In genomic region chr6:12010635-12011275, GRCh38 we compare ENCODE assay signal across 8 cellular contexts. TPM values are rescaled to one million over a fixed set of nuclear protein-coding genes. Genes with fewer than 3 reads are reported as not detected.
DNase-seq lines count a peak whose midpoint lies in the region; ATAC-seq and TF ChIP-seq lines count a peak whose summit lies in the region.

No MANE protein-coding gene starts in this region.

- H3K4me3 Mint-ChIP-seq in CD4-positive, CD25-positive, alpha-beta regulatory T cell, result peak overlapping the region; percentile 92 to 100 (median 95)
- H3K4me3 Mint-ChIP-seq in activated T-helper 2 cell treated with anti-CD3 and anti-CD28 coated beads, Interferon-gamma antibody, Interleukin-2, Interleukin-4, amounts not matched to agents 10 μg/mL and 5 μg/mL and 100 μg/mL, durations not matched to agents 14 hours and 24 hours and 36 hours (ENCODE audit: low read depth), result peak overlapping the region; percentile 96

- no peak for DNase-seq in CD4-positive, CD25-positive, alpha-beta regulatory T cell
- DNase-seq in NCI-H2227 (lab: John Stamatoyannopoulos, UW; ENCODE audit: unreplicated experiment) (peak; percentile 84), heart right ventricle (peak; percentile 69 to 84), psoas muscle (peak; percentile 74 to 85), OCI-M2 (lab: John Stamatoyannopoulos, UW; ENCODE audit: unreplicated experiment) (no peak)
- no peak for DNase-seq in activated T-helper 2 cell treated with anti-CD3 and anti-CD28 coated beads, Interferon-gamma antibody, Interleukin-2, Interleukin-4, amounts not matched to agents 10 μg/mL and 5 μg/mL and 100 μg/mL, durations not matched to agents 14 hours and 24 hours and 36 hours (ENCODE audit: low spot score)

- H3K36me3 ChIP-seq in CD4-positive, CD25-positive, alpha-beta regulatory T cell (ENCODE audit: control insufficient read depth, insufficient read depth, low read length), result peaks cover 10% of the 10 kb centered on the region
- H3K36me3 ChIP-seq in heart right ventricle, result peaks cover 0 to 7% (median 0%) of the 10 kb centered on the region in 9 donors
- H3K36me3 ChIP-seq in psoas muscle (ENCODE audit: insufficient read depth in 1 of 2, low read depth in 1 of 2), result peaks cover 0 to 4% of the 10 kb centered on the region in 2 donors

- H3K27me3 ChIP-seq in CD4-positive, CD25-positive, alpha-beta regulatory T cell (ENCODE audit: control insufficient read depth, insufficient read depth, low read length), result no peaks in the 10 kb centered on the region
- H3K27me3 ChIP-seq in heart right ventricle (no peaks in the 10 kb centered on the region), psoas muscle (ENCODE audit: insufficient read depth in 3 of 3, low read length in 2 of 3) (no peaks in the 10 kb centered on the region)

- intact Hi-C loops in activated T-helper 2 cell treated with anti-CD3 and anti-CD28 coated beads, Interferon-gamma antibody, Interleukin-2, Interleukin-4, amounts not matched to agents 10 μg/mL and 5 μg/mL and 100 μg/mL, durations not matched to agents 14 hours and 24 hours and 36 hours (cut with micrococcal nuclease), result loop anchor here (1.0 to 5.0 kb wide), 5 partner anchors 33 to 281 kb away; no protein-coding TSS in a partner anchor
- intact Hi-C loops in heart right ventricle (cut with DNase I) (loop anchor here in 5 of 10 donors (2.0 to 10.0 kb wide), 5 partner anchors 238 to 360 kb away; no protein-coding TSS in a partner anchor), psoas muscle (cut with DNase I) (loop anchor here in 1 of 2 donors (10.0 kb wide), 1 partner anchor 306 kb away; no protein-coding TSS in a partner anchor)

- H3K27ac Mint-ChIP-seq in CD4-positive, CD25-positive, alpha-beta regulatory T cell, result peak overlapping the region; percentile 99 to 100 (median 99)
- peak overlapping the region; percentile 93 for H3K27ac Mint-ChIP-seq in activated T-helper 2 cell treated with anti-CD3 and anti-CD28 coated beads, Interferon-gamma antibody, Interleukin-2, Interleukin-4, amounts not matched to agents 10 μg/mL and 5 μg/mL and 100 μg/mL, durations not matched to agents 14 hours and 24 hours and 36 hours

- H3K4me1 Mint-ChIP-seq in CD4-positive, CD25-positive, alpha-beta regulatory T cell, result peaks cover 21 to 54% (median 32%) of the 10 kb centered on the region in 4 donors
- peaks cover 40% of the 10 kb centered on the region for H3K4me1 Mint-ChIP-seq in activated T-helper 2 cell treated with anti-CD3 and anti-CD28 coated beads, Interferon-gamma antibody, Interleukin-2, Interleukin-4, amounts not matched to agents 10 μg/mL and 5 μg/mL and 100 μg/mL, durations not matched to agents 14 hours and 24 hours and 36 hours (ENCODE audit: low read depth)

- H3K36me3 Mint-ChIP-seq in CD4-positive, CD25-positive, alpha-beta regulatory T cell, result peaks cover 7% of the 10 kb centered on the region
- peaks cover 35% of the 10 kb centered on the region for H3K36me3 Mint-ChIP-seq in activated T-helper 2 cell treated with anti-CD3 and anti-CD28 coated beads, Interferon-gamma antibody, Interleukin-2, Interleukin-4, amounts not matched to agents 10 μg/mL and 5 μg/mL and 100 μg/mL, durations not matched to agents 14 hours and 24 hours and 36 hours (ENCODE audit: low read depth)

- H3K4me3 ChIP-seq in CD4-positive, CD25-positive, alpha-beta regulatory T cell (ENCODE audit: low read depth, low read length), result peak overlapping the region; percentile 97
- peak overlapping the region; percentile 40 to 92 (median 73) for H3K4me3 ChIP-seq in heart right ventricle
- peak overlapping the region; percentile 88 for H3K4me3 ChIP-seq in psoas muscle

- H3K27me3 Mint-ChIP-seq in CD4-positive, CD25-positive, alpha-beta regulatory T cell, result peaks cover 23% of the 10 kb centered on the region
- no peaks in the 10 kb centered on the region for H3K27me3 Mint-ChIP-seq in activated T-helper 2 cell treated with anti-CD3 and anti-CD28 coated beads, Interferon-gamma antibody, Interleukin-2, Interleukin-4, amounts not matched to agents 10 μg/mL and 5 μg/mL and 100 μg/mL, durations not matched to agents 14 hours and 24 hours and 36 hours (ENCODE audit: low read depth)

- TF ChIP-seq CTCF in heart right ventricle (IDR thresholded peaks at IDR 0.05) (no peak), psoas muscle (IDR thresholded peaks at IDR 0.05) (no peak)

- H3K4me1 ChIP-seq in CD4-positive, CD25-positive, alpha-beta regulatory T cell (ENCODE audit: control insufficient read depth, insufficient read depth, low read length, poor library complexity, severe bottlenecking), result peaks cover 31% of the 10 kb centered on the region
- H3K4me1 ChIP-seq in heart right ventricle, result peaks cover 4 to 39% (median 30%) of the 10 kb centered on the region in 9 donors
- H3K4me1 ChIP-seq in psoas muscle, result peaks cover 27% of the 10 kb centered on the region

- 1% methylated on average over 22 of the region's 22 CpGs for WGBS in heart right ventricle, 2 donors
- WGBS in psoas muscle, 3 donors, result 1% methylated on average over 20 to 22 of the region's 22 CpGs

- ATAC-seq in CD4-positive, CD25-positive, alpha-beta regulatory T cell (ENCODE audit: low read depth in 2 of 2), result peak; percentile 54 to 55
- ATAC-seq in GM18870 (IDR thresholded peaks at IDR 0.05; ENCODE audit: unreplicated experiment), result peak; percentile 39
- peak; percentile 20 for ATAC-seq in HG03064 (IDR thresholded peaks at IDR 0.05; ENCODE audit: low read depth, unreplicated experiment)
- peak; percentile 11 to 68 (median 61) for ATAC-seq in heart right ventricle
- ATAC-seq in psoas muscle, result peak; percentile 48 to 70 (median 52)

- H3K27ac ChIP-seq in CD4-positive, CD25-positive, alpha-beta regulatory T cell (ENCODE audit: insufficient read depth, low read length, poor library complexity, severe bottlenecking), result peak overlapping the region; percentile 99
- peak overlapping the region; percentile 81 to 98 (median 96) for H3K27ac ChIP-seq in heart right ventricle
- peak overlapping the region; percentile 96 for H3K27ac ChIP-seq in psoas muscle

- H3K9me3 ChIP-seq in CD4-positive, CD25-positive, alpha-beta regulatory T cell (ENCODE audit: control insufficient read depth in 2 of 2, low read length in 2 of 2), result no peaks in the 10 kb centered on the region
- peaks cover 0 to 8% (median 0%) of the 10 kb centered on the region in 11 donors for H3K9me3 ChIP-seq in heart right ventricle
- no peaks in the 10 kb centered on the region for H3K9me3 ChIP-seq in psoas muscle

- peaks cover 0 to 8% (median 2%) of the 10 kb centered on the region in 7 donors for H3K9me3 Mint-ChIP-seq in CD4-positive, CD25-positive, alpha-beta regulatory T cell
- H3K9me3 Mint-ChIP-seq in activated T-helper 2 cell treated with anti-CD3 and anti-CD28 coated beads, Interferon-gamma antibody, Interleukin-2, Interleukin-4, amounts not matched to agents 10 μg/mL and 5 μg/mL and 100 μg/mL, durations not matched to agents 14 hours and 24 hours and 36 hours, result peaks cover 10% of the 10 kb centered on the region

RNA-seq across cellular contexts. Expression of gene HIVEP1, which starts 1.4 kb away (rescaled TPM):
- 96.4 TPM for total RNA-seq in CD4-positive, CD25-positive, alpha-beta regulatory T cell
- 1 to 10 TPM; 3.9 to 7.7 (median 7.1) TPM for polyA plus RNA-seq in CD4-positive, CD25-positive, alpha-beta regulatory T cell
- 63.8 TPM in 2 replicates for total RNA-seq in activated T-helper 2 cell treated with anti-CD3 and anti-CD28 coated beads, Interferon-gamma antibody, Interleukin-2, Interleukin-4, amounts not matched to agents 10 μg/mL and 5 μg/mL and 100 μg/mL, durations not matched to agents 14 hours and 24 hours and 36 hours
- total RNA-seq in heart right ventricle, result 10 to 100 TPM; 10.3 to 20.9 (median 14.1) TPM
- 1 to 10 TPM; 3.4 to 3.5 TPM for polyA plus RNA-seq in heart right ventricle
- 10 to 100 TPM in 2 of 4 donors, 1 to 10 TPM in 2; 6.7 to 13.1 (median 9.0) TPM for total RNA-seq in psoas muscle
- polyA plus RNA-seq in psoas muscle, result 1 to 10 TPM; 4.0 to 6.3 (median 4.7) TPM

Comparison
In these comparisons a context has a peak if more than half of its experiments do, and no peak if none do; other contexts are left out.
1. DNase-seq: peak in NCI-H2227 (single experiment), heart right ventricle (2 of 2) and psoas muscle (2 of 2); none in CD4-positive, CD25-positive, alpha-beta regulatory T cell (0 of 3), activated T-helper 2 cell treated with anti-CD3 and anti-CD28 coated beads, Interferon-gamma antibody, Interleukin-2, Interleukin-4, amounts not matched to agents 10 μg/mL and 5 μg/mL and 100 μg/mL, durations not matched to agents 14 hours and 24 hours and 36 hours (single experiment) and OCI-M2 (single experiment).
2. Peak in every context shown above with its lines, with median percentiles within 50 percentile points of each other: ATAC-seq, H3K27ac ChIP-seq and H3K4me3 ChIP-seq.